Comparison of ENCODE assay signal across 14 cellular contexts in genomic region chr14:41718477-41719166, GRCh38.
DNase-seq lines count a peak whose midpoint lies in the region; ATAC-seq lines count a peak whose summit lies in the region.
"Had no signal": no experiment of that assay in that cellular context is flagged by ENCODE, and none has a peak within 500 bp of the region (broad histone marks: within the 10 kb centered on the region; RNA-seq: fewer than 3 reads in every experiment).

No MANE protein-coding gene starts in this region.

- H3K27ac ChIP-seq in right cardiac atrium (ENCODE audit: low read length): no peak overlapping the region
- H3K27ac ChIP-seq: C4-2B had no signal

- H3K9me3 ChIP-seq in right cardiac atrium (ENCODE audit: control insufficient read depth, low read length): no peaks in the 10 kb centered on the region

- intact Hi-C loops in right cardiac atrium (cut with DNase I): no loop called here

- no peak overlapping the region for H3K27ac Mint-ChIP-seq in effector memory CD8-positive, alpha-beta T cell
- no peak overlapping the region for H3K27ac Mint-ChIP-seq in natural killer cell treated with Interleukin-12 subunit alpha and Interleukin-12 subunit beta and Interleukin-15 and Interleukin-18, amount 100 ng/mL, for 72 hours
- H3K27ac Mint-ChIP-seq: brain had no signal

- peaks cover 0 to 9% of the 10 kb centered on the region in 2 donors for H3K27me3 Mint-ChIP-seq in effector memory CD8-positive, alpha-beta T cell
- no peaks in the 10 kb centered on the region for H3K27me3 Mint-ChIP-seq in natural killer cell treated with Interleukin-12 subunit alpha and Interleukin-12 subunit beta and Interleukin-15 and Interleukin-18, amount 100 ng/mL, for 72 hours
- H3K27me3 Mint-ChIP-seq: brain had no signal

- H3K4me1 ChIP-seq in right cardiac atrium (ENCODE audit: control insufficient read depth, insufficient read depth, low read length): no peaks in the 10 kb centered on the region

- H3K4me3 ChIP-seq in right cardiac atrium (ENCODE audit: low read length): no peak overlapping the region

- WGBS in right cardiac atrium: 52% methylated on average over 5 of the region's 5 CpGs

- H3K4me1 Mint-ChIP-seq in effector memory CD8-positive, alpha-beta T cell (ENCODE audit: low read depth in 2 of 2): peaks cover 9 to 10% of the 10 kb centered on the region in 2 donors
- H3K4me1 Mint-ChIP-seq in natural killer cell treated with Interleukin-12 subunit alpha and Interleukin-12 subunit beta and Interleukin-15 and Interleukin-18, amount 100 ng/mL, for 72 hours (ENCODE audit: low read depth in 2 of 2): no peaks in the 10 kb centered on the region
- H3K4me1 Mint-ChIP-seq: brain had no signal

- H3K9me3 Mint-ChIP-seq in effector memory CD8-positive, alpha-beta T cell: no peaks in the 10 kb centered on the region
- peaks cover 3% of the 10 kb centered on the region for H3K9me3 Mint-ChIP-seq in natural killer cell treated with Interleukin-12 subunit alpha and Interleukin-12 subunit beta and Interleukin-15 and Interleukin-18, amount 100 ng/mL, for 72 hours
- H3K9me3 Mint-ChIP-seq: brain had no signal

- peak; percentile 58 for ATAC-seq in effector memory CD8-positive, alpha-beta T cell (replicated peaks)
- ATAC-seq in HG02970 (IDR thresholded peaks at IDR 0.05; ENCODE audit: low FRiP score, unreplicated experiment) (no peak), left lobe of liver (no peak), right cardiac atrium (no peak)
- ATAC-seq in natural killer cell treated with Interleukin-12 subunit alpha and Interleukin-12 subunit beta and Interleukin-15 and Interleukin-18, amount 100 ng/mL, for 72 hours: no peak
- ATAC-seq: esophagus mucosa; stimulated activated naive CD8-positive, alpha-beta T cell treated with anti-CD3 and anti-CD28 coated beads, Interleukin-15, Interleukin-2, amounts not matched to agents 100 U/mL and 50 U/mL, for 24 hours had no signal

- peak overlapping the region in 1 of 2 donors; percentile 16 for H3K4me3 Mint-ChIP-seq in effector memory CD8-positive, alpha-beta T cell
- no peak overlapping the region for H3K4me3 Mint-ChIP-seq in natural killer cell treated with Interleukin-12 subunit alpha and Interleukin-12 subunit beta and Interleukin-15 and Interleukin-18, amount 100 ng/mL, for 72 hours
- H3K4me3 Mint-ChIP-seq: brain had no signal

- no peaks in the 10 kb centered on the region for H3K27me3 ChIP-seq in right cardiac atrium (ENCODE audit: control insufficient read depth, insufficient read depth)

- H3K36me3 Mint-ChIP-seq in effector memory CD8-positive, alpha-beta T cell (ENCODE audit: insufficient read depth): no peaks in the 10 kb centered on the region
- no peaks in the 10 kb centered on the region for H3K36me3 Mint-ChIP-seq in natural killer cell treated with Interleukin-12 subunit alpha and Interleukin-12 subunit beta and Interleukin-15 and Interleukin-18, amount 100 ng/mL, for 72 hours
- H3K36me3 Mint-ChIP-seq: brain had no signal

- DNase-seq in COLO668 (lab: John Stamatoyannopoulos, UW; ENCODE audit: unreplicated experiment) (peak; percentile 4), NCI-H1092 (lab: John Stamatoyannopoulos, UW) (peak; percentile 83), NOMO-1 (lab: John Stamatoyannopoulos, UW; ENCODE audit: unreplicated experiment in 2 of 2) (peak; percentile 49 to 87), left lobe of liver (ENCODE audit: low spot score) (no peak), right cardiac atrium (no peak)
- no peak for DNase-seq in effector memory CD8-positive, alpha-beta T cell
- no peak for DNase-seq in natural killer cell treated with Interleukin-12 subunit alpha and Interleukin-12 subunit beta and Interleukin-15 and Interleukin-18, amount 100 ng/mL, for 72 hours (ENCODE audit: low spot score)
- DNase-seq: NCI-H1694 treated with DMSO at 0.1 percent for 48 hours; stimulated activated CD4-positive, alpha-beta T cell treated with anti-CD3 and anti-CD28 coated beads, Interleukin-2, amount 100 ng/mL, for 24 hours; stimulated activated naive CD8-positive, alpha-beta T cell treated with anti-CD3 and anti-CD28 coated beads, Interleukin-15, Interleukin-2, amounts not matched to agents 100 U/mL and 50 U/mL, for 24 hours had no signal

Comparison
In these comparisons a context has a peak if more than half of its experiments do, and no peak if none do; other contexts are left out.
1. DNase-seq: peak in COLO668 (single experiment), NCI-H1092 (single experiment) and NOMO-1 (2 of 2); none in effector memory CD8-positive, alpha-beta T cell (0 of 3), left lobe of liver (single experiment), right cardiac atrium (0 of 3) and natural killer cell treated with Interleukin-12 subunit alpha and Interleukin-12 subunit beta and Interleukin-15 and Interleukin-18, amount 100 ng/mL, for 72 hours (single experiment).